8 cellular contexts compared by ENCODE assay signal in the genomic region with DNA sequence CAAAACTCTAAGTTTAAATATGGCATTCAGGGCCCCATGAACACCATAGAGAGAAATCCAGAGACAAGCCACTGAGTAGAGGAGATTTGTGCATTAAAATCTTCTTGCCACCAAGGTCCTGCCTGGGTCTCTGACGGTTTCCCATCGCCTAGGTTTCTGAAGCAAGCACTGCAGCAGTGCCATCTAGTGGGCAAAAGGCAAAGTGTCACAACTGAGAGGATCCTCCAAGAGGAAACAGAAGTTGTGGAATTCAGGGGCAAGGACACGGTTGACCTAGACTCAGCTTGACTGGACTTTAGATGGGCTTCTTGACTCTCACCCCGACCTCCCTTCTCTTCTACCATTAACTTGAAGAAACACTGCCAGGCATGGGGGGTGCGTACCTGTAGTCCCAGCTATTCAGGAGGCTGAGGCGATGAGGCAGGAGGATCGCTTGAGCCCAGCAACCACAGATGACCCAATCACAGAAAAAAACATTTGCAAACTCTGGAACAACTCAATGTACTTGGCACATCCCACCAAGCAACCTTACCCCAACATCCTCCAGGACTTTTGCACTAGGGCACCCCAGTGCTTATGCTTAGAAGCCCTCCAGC.
DNase-seq lines count a peak whose midpoint lies in the region; ATAC-seq, FAIRE-seq and TF ChIP-seq lines count a peak whose summit lies in the region.

No MANE protein-coding gene starts in this region.

- H3K4me1 ChIP-seq in CD4-positive, alpha-beta memory T cell (ENCODE audit: insufficient read depth, low read length): no peaks in the 10 kb centered on the region
- H3K4me1 ChIP-seq in tibial artery: peaks cover 0 to 7% (median 4%) of the 10 kb centered on the region in 4 donors

- no peak overlapping the region for H3K27ac Mint-ChIP-seq in CD4-positive, alpha-beta memory T cell

- H3K4me3 ChIP-seq in CD4-positive, alpha-beta memory T cell (ENCODE audit: low read length in 2 of 2): no peak overlapping the region
- H3K4me3 ChIP-seq in tibial artery: no peak overlapping the region

- ATAC-seq in GM18873 (IDR thresholded peaks at IDR 0.05; ENCODE audit: low FRiP score, unreplicated experiment): no peak

- POLR2A ChIA-PET in CD4-positive, alpha-beta memory T cell (lab: Charles Lee; ENCODE audit: partially characterized antibody): no interaction called here

- no peaks in the 10 kb centered on the region for H3K27me3 ChIP-seq in CD4-positive, alpha-beta memory T cell (ENCODE audit: insufficient read depth, low read length)
- no peaks in the 10 kb centered on the region for H3K27me3 ChIP-seq in tibial artery

- no peaks in the 10 kb centered on the region for H3K36me3 ChIP-seq in CD4-positive, alpha-beta memory T cell (ENCODE audit: insufficient read depth, low read length)
- H3K36me3 ChIP-seq in tibial artery: no peaks in the 10 kb centered on the region

- peaks cover 0 to 2% (median 0%) of the 10 kb centered on the region in 8 donors for H3K9me3 Mint-ChIP-seq in CD4-positive, alpha-beta memory T cell

- no peak overlapping the region for H3K27ac ChIP-seq in CD4-positive, alpha-beta memory T cell (ENCODE audit: low read depth, low read length)
- H3K27ac ChIP-seq in tibial artery: no peak overlapping the region

- intact Hi-C loops in CD4-positive, alpha-beta memory T cell (cut with micrococcal nuclease): no loop called here
- intact Hi-C loops in tibial artery (cut with DNase I; ENCODE audit: low total_unique reads): loop anchor here (10.0 kb wide), 1 partner anchor 501 kb away; no protein-coding TSS in a partner anchor

- H3K4me1 Mint-ChIP-seq in CD4-positive, alpha-beta memory T cell: peaks cover 0 to 7% (median 2%) of the 10 kb centered on the region in 4 donors

- H3K36me3 Mint-ChIP-seq in CD4-positive, alpha-beta memory T cell: no peaks in the 10 kb centered on the region

- FAIRE-seq in GM19239 (lab: Jason Lieb, UNC): no peak

- no peak for TF ChIP-seq POLR2A in erythroblast (IDR thresholded peaks at IDR 0.05; ENCODE audit: low read length)

- H3K9me3 ChIP-seq in CD4-positive, alpha-beta memory T cell (ENCODE audit: control insufficient read depth in 1 of 2, low read length in 2 of 2): no peaks in the 10 kb centered on the region
- no peaks in the 10 kb centered on the region for H3K9me3 ChIP-seq in tibial artery

- H3K27me3 Mint-ChIP-seq in CD4-positive, alpha-beta memory T cell: no peaks in the 10 kb centered on the region

- DNase-seq in CD4-positive, alpha-beta memory T cell: peak in 4 of 5 donors; percentile 10 to 35 (median 15)
- DNase-seq in GM19239 (ENCODE audit: insufficient read length, low spot score): peak; percentile 44
- peak; percentile 55 for DNase-seq in NCI-H2107 treated with DMSO at 0.1 percent for 48 hours (lab: John Stamatoyannopoulos, UW; ENCODE audit: unreplicated experiment)
- DNase-seq in activated CD4-positive, alpha-beta T cell treated with anti-CD3 and anti-CD28 coated beads, Interleukin-2, amount 50 U/mL, for 1 hour: peak; percentile 24
- DNase-seq in erythroblast (lab: John Stamatoyannopoulos, UW): peak; percentile 39 to 67
- peak; percentile 85 for DNase-seq in myocyte (ENCODE audit: low read depth)
- peak; percentile 71 to 76 for DNase-seq in tibial artery

- H3K4me3 Mint-ChIP-seq in CD4-positive, alpha-beta memory T cell: no peak overlapping the region

- TF ChIP-seq CTCF in tibial artery (IDR thresholded peaks at IDR 0.05): peak; percentile 85 to 89

- CTCF ChIA-PET in CD4-positive, alpha-beta memory T cell (lab: Charles Lee; ENCODE audit: partially characterized antibody): interaction anchor here (0.6 to 8.7 kb wide), 13 partner anchors 8 to 1637 kb away, joined by 3 to 52 read pairs (median 3); no protein-coding TSS in a partner anchor

Comparison
In these comparisons a context has a peak if more than half of its experiments do, and no peak if none do; other contexts are left out.
1. DNase-seq: peak in every context shown above with its lines; median percentile 85 in myocyte; 74 in tibial artery; 55 in NCI-H2107 treated with DMSO at 0.1 percent for 48 hours; 53 in erythroblast; 44 in GM19239; 24 in activated CD4-positive, alpha-beta T cell treated with anti-CD3 and anti-CD28 coated beads, Interleukin-2, amount 50 U/mL, for 1 hour; 15 in CD4-positive, alpha-beta memory T cell.